Comparison of ENCODE assay signal across 1 cellular context in the genomic region with DNA sequence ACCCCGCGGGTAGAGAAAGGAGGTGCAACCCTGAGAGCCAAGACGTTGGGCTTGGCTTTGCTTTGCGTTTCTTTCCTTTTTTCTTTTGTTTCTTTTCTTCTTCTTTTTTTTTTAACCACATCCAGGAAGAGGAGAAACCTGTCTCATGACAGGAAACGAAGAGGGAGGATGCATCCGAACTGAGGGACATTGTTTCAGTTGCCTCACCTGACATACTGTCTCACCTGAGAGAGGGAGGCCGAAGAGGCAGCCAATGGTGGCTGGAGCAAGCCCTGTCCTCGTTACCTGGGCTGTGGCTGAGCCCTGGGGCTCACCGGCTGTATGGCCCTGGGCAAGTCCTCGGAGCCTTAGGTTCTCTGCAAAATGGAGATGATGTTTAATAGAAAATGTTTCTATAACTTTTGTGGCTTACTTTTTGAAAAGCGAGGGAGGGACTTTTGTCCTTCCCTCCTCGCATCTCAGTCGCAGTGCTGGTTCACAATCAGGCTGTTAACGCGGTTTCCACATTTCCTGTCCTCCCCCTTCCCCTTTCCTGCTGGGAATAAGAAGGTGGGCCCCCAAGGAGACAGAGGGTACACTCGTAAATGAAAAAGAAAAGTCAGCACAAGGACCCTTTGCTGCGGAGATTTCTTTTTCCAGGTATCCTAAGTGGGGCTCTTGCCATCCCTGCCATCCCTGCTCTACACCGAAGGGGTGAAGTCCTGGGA.
TF ChIP-seq lines count a peak whose summit lies in the region.

No MANE protein-coding gene starts in this region.

TF ChIP-seq in GM23338, 12 proteins besides CTCF, POLR2A, EP300 and RAD21 (continued from another document):
- TF ChIP-seq, protein P1, sequence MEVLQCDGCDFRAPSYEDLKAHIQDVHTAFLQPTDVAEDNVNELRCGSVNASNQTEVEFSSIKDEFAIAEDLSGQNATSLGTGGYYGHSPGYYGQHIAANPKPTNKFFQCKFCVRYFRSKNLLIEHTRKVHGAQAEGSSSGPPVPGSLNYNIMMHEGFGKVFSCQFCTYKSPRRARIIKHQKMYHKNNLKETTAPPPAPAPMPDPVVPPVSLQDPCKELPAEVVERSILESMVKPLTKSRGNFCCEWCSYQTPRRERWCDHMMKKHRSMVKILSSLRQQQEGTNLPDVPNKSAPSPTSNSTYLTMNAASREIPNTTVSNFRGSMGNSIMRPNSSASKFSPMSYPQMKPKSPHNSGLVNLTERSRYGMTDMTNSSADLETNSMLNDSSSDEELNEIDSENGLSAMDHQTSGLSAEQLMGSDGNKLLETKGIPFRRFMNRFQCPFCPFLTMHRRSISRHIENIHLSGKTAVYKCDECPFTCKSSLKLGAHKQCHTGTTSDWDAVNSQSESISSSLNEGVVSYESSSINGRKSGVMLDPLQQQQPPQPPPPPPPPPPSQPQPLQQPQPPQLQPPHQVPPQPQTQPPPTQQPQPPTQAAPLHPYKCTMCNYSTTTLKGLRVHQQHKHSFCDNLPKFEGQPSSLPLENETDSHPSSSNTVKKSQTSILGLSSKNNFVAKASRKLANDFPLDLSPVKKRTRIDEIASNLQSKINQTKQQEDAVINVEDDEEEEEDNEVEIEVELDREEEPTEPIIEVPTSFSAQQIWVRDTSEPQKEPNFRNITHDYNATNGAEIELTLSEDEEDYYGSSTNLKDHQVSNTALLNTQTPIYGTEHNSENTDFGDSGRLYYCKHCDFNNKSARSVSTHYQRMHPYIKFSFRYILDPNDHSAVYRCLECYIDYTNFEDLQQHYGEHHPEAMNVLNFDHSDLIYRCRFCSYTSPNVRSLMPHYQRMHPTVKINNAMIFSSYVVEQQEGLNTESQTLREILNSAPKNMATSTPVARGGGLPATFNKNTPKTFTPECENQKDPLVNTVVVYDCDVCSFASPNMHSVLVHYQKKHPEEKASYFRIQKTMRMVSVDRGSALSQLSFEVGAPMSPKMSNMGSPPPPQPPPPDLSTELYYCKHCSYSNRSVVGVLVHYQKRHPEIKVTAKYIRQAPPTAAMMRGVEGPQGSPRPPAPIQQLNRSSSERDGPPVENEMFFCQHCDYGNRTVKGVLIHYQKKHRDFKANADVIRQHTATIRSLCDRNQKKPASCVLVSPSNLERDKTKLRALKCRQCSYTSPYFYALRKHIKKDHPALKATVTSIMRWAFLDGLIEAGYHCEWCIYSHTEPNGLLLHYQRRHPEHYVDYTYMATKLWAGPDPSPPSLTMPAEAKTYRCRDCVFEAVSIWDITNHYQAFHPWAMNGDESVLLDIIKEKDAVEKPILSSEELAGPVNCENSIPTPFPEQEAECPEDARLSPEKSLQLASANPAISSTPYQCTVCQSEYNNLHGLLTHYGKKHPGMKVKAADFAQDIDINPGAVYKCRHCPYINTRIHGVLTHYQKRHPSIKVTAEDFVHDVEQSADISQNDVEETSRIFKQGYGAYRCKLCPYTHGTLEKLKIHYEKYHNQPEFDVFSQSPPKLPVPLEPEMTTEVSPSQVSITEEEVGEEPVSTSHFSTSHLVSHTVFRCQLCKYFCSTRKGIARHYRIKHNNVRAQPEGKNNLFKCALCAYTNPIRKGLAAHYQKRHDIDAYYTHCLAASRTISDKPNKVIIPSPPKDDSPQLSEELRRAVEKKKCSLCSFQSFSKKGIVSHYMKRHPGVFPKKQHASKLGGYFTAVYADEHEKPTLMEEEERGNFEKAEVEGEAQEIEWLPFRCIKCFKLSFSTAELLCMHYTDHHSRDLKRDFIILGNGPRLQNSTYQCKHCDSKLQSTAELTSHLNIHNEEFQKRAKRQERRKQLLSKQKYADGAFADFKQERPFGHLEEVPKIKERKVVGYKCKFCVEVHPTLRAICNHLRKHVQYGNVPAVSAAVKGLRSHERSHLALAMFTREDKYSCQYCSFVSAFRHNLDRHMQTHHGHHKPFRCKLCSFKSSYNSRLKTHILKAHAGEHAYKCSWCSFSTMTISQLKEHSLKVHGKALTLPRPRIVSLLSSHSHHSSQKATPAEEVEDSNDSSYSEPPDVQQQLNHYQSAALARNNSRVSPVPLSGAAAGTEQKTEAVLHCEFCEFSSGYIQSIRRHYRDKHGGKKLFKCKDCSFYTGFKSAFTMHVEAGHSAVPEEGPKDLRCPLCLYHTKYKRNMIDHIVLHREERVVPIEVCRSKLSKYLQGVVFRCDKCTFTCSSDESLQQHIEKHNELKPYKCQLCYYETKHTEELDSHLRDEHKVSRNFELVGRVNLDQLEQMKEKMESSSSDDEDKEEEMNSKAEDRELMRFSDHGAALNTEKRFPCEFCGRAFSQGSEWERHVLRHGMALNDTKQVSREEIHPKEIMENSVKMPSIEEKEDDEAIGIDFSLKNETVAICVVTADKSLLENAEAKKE (CRISPR knock-in tag; IDR thresholded peaks at IDR 0.05): no peak
- no peak for TF ChIP-seq STAT1 (IDR thresholded peaks at IDR 0.05; ENCODE audit: unreplicated experiment)
- TF ChIP-seq JUNB (IDR thresholded peaks at IDR 0.05; ENCODE audit: unreplicated experiment): no peak
- TF ChIP-seq, protein P2, sequence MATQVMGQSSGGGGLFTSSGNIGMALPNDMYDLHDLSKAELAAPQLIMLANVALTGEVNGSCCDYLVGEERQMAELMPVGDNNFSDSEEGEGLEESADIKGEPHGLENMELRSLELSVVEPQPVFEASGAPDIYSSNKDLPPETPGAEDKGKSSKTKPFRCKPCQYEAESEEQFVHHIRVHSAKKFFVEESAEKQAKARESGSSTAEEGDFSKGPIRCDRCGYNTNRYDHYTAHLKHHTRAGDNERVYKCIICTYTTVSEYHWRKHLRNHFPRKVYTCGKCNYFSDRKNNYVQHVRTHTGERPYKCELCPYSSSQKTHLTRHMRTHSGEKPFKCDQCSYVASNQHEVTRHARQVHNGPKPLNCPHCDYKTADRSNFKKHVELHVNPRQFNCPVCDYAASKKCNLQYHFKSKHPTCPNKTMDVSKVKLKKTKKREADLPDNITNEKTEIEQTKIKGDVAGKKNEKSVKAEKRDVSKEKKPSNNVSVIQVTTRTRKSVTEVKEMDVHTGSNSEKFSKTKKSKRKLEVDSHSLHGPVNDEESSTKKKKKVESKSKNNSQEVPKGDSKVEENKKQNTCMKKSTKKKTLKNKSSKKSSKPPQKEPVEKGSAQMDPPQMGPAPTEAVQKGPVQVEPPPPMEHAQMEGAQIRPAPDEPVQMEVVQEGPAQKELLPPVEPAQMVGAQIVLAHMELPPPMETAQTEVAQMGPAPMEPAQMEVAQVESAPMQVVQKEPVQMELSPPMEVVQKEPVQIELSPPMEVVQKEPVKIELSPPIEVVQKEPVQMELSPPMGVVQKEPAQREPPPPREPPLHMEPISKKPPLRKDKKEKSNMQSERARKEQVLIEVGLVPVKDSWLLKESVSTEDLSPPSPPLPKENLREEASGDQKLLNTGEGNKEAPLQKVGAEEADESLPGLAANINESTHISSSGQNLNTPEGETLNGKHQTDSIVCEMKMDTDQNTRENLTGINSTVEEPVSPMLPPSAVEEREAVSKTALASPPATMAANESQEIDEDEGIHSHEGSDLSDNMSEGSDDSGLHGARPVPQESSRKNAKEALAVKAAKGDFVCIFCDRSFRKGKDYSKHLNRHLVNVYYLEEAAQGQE (IDR thresholded peaks at IDR 0.05; ENCODE audit: unreplicated experiment): no peak
- TF ChIP-seq, protein P3, sequence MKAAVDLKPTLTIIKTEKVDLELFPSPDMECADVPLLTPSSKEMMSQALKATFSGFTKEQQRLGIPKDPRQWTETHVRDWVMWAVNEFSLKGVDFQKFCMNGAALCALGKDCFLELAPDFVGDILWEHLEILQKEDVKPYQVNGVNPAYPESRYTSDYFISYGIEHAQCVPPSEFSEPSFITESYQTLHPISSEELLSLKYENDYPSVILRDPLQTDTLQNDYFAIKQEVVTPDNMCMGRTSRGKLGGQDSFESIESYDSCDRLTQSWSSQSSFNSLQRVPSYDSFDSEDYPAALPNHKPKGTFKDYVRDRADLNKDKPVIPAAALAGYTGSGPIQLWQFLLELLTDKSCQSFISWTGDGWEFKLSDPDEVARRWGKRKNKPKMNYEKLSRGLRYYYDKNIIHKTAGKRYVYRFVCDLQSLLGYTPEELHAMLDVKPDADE (IDR thresholded peaks at IDR 0.05): no peak
- TF ChIP-seq POLR2AphosphoS5 (IDR thresholded peaks at IDR 0.05; ENCODE audit: low read depth): no peak; the same call in 1 of the 2 replicates
- no peak for TF ChIP-seq EZH2 (IDR thresholded peaks at IDR 0.05; ENCODE audit: low read depth, unreplicated experiment)
- no peak for TF ChIP-seq ZNF331 (CRISPR knock-in tag; IDR thresholded peaks at IDR 0.05; ENCODE audit: low read depth)
- TF ChIP-seq CREB1 (CRISPR knock-in tag; IDR thresholded peaks at IDR 0.05; ENCODE audit: low read depth): no peak
- TF ChIP-seq NANOG (IDR thresholded peaks at IDR 0.05; ENCODE audit: borderline replicate concordance): no peak
